In the genomic region with DNA sequence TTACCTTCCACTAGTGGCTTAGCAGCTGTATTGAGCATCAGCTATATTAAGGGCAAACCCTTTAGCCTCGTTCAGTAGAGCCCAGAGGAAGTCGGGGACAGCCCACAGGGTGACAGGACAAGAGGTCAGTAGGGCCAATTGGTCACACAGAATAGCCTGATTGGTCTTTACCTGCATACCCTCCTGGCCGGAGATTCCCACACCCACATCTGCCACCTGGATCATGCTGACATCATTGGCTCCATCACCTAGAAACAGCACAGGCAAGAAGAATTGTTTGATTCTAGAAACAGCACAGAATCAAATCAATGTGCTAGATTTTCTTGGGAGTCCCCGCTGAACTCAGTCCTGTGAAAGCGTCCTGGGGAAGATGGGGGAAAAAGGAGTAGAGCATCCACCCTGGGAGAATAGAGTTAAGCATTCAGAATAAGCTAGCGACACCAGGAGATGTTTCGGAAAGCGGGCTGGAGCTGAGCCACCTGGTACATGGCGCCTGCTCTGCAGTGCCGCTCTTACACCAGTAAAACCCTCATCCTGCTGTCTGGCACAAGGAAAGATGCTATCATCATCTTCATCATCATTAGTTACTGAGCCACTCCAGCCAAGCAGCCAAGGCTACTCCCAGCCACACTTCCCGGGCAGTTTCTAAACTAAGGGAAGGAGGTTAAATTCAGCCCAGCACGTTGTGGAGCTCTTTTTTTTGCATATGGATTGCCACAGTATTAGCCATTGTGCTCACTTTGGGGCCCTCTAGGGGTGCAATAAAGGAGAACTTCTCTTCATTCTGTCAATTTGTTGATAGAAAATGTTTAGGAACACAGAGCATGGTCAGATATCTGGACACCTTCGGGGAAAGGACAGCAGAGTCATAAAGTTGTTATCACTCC, we compare ENCODE assay signal across 1 cellular context.
TF ChIP-seq lines count a peak whose summit lies in the region.

No MANE protein-coding gene starts in this region.

TF ChIP-seq in H1, 55 proteins besides CTCF, POLR2A, EP300 and RAD21:
- TF ChIP-seq GTF2F1 (IDR thresholded peaks at IDR 0.05; ENCODE audit: borderline replicate concordance, low read depth, low read length) (no peak), HDAC2 (IDR thresholded peaks at IDR 0.05; ENCODE audit: borderline replicate concordance in 1 of 2, low read depth in 2 of 2, low read length in 2 of 2) (no peak), PHF8 (conservative IDR thresholded peaks at IDR 0.05; ENCODE audit: low read depth, low read length) (no peak), SIX5 (IDR thresholded peaks at IDR 0.05; ENCODE audit: low read depth, low read length) (no peak), SAP30 (IDR thresholded peaks at IDR 0.05; ENCODE audit: insufficient read depth, insufficient replicate concordance, low read length) (no peak), POU5F1 (IDR thresholded peaks at IDR 0.05; ENCODE audit: low read depth, low read length) (no peak), ATF2 (IDR thresholded peaks at IDR 0.05; ENCODE audit: low read length) (no peak), ZNF274 (IDR thresholded peaks at IDR 0.05; ENCODE audit: borderline replicate concordance, extremely low read depth, low read length) (no peak), CHD2 (IDR thresholded peaks at IDR 0.05; ENCODE audit: low read length) (no peak), JUND (IDR thresholded peaks at IDR 0.05; ENCODE audit: low read length) (no peak), TCF12 (IDR thresholded peaks at IDR 0.05; ENCODE audit: low read depth, low read length) (no peak), ATF3 (IDR thresholded peaks at IDR 0.05; ENCODE audit: insufficient read depth, low read depth, low read length) (no peak), RBBP5 (IDR thresholded peaks at IDR 0.05; ENCODE audit: borderline replicate concordance, low read depth, low read length) (no peak), BCL11A (IDR thresholded peaks at IDR 0.05; ENCODE audit: low read depth in 2 of 2, low read length in 2 of 2) (no peak), SP2 (IDR thresholded peaks at IDR 0.05; ENCODE audit: low read length) (no peak), KDM5A (IDR thresholded peaks at IDR 0.05; ENCODE audit: low read length) (no peak), HDAC6 (IDR thresholded peaks at IDR 0.05; ENCODE audit: low read depth, low read length) (no peak), SUZ12 (IDR thresholded peaks at IDR 0.05; ENCODE audit: low read length) (no peak)
- TF ChIP-seq, protein P1, sequence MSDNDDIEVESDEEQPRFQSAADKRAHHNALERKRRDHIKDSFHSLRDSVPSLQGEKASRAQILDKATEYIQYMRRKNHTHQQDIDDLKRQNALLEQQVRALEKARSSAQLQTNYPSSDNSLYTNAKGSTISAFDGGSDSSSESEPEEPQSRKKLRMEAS (IDR thresholded peaks at IDR 0.05) = no peak
